Comparison of ENCODE assay signal across 17 cellular contexts in the genomic region with DNA sequence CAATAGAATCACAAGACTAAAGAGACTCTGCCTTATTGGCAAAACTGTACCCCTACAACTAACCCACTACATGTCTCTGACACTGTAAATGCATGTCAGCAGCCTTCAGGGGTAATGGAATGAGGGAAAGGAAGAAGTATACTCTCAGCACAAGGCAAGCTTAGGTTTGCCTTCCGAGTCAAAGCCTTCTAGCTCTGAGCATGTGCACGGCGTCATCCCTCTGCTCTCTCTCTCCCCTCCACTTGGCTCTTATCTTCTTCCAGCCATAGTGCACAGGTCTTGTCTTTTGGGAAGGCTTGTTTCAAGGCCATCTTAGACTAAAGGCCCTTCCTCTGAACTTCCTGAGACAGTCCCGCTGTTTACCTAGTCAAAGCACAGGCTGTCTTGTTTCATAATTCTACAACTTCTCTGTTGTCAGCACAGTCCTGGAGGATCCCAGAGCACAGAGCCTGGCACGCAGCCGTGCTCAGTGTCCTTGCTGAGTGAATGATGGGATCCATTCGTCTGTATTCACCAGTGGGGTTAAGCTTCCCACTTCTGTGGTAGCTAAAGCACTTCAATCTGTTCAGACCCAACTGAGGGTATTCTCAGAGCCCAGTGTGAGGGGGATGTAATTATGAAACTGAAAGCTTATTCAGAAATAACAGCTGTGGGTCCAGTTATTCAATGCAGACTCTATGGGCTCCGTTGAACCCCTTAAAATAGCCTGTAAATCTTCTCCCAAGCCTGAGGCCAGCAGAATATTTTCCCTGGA.
A peak's percentile ranks its signal among the peaks of the same experiment; 100 is the strongest.
DNase-seq lines count a peak whose midpoint lies in the region; ATAC-seq and TF ChIP-seq lines count a peak whose summit lies in the region.
"Had no signal": no experiment of that assay in that cellular context is flagged by ENCODE, and none has a peak within 500 bp of the region (broad histone marks: within the 10 kb centered on the region; RNA-seq: fewer than 3 reads in every experiment).

No MANE protein-coding gene starts in this region.

- intact Hi-C loops in Right ventricle myocardium superior (cut with DNase I) (no loop called here), left cardiac atrium (cut with DNase I) (no loop called here)

- ATAC-seq in Right ventricle myocardium superior (ENCODE audit: poor library complexity): peak; percentile 67
- ATAC-seq in left cardiac atrium: no peak
- peak; percentile 68 for ATAC-seq in HG02763 (IDR thresholded peaks at IDR 0.05; ENCODE audit: unreplicated experiment)
- ATAC-seq: PC-3 had no signal

- no peaks in the 10 kb centered on the region for H3K36me3 Mint-ChIP-seq in endothelial cell (ENCODE audit: low read depth, unreplicated experiment)

- no peaks in the 10 kb centered on the region for H3K9me3 Mint-ChIP-seq in endothelial cell (ENCODE audit: unreplicated experiment)

- peaks cover 2% of the 10 kb centered on the region for H3K27me3 Mint-ChIP-seq in endothelial cell (ENCODE audit: unreplicated experiment)

- no peak overlapping the region for H3K4me3 Mint-ChIP-seq in endothelial cell (ENCODE audit: unreplicated experiment)

- H3K27ac Mint-ChIP-seq in endothelial cell (ENCODE audit: unreplicated experiment): no peak overlapping the region

- no peaks in the 10 kb centered on the region for H3K4me1 Mint-ChIP-seq in endothelial cell (ENCODE audit: unreplicated experiment)

- TF ChIP-seq CTCF in endothelial cell (IDR thresholded peaks at IDR 0.05; ENCODE audit: unreplicated experiment): no peak

- DNase-seq in Right ventricle myocardium superior (peak; percentile 65), left cardiac atrium (no peak), cerebellum (ENCODE audit: low spot score) (peak; percentile 23), pons (ENCODE audit: low spot score) (peak; percentile 28), GM19240 (ENCODE audit: insufficient read length, low spot score) (no peak), endothelial cell (ENCODE audit: low spot score) (no peak)
- no peak for DNase-seq in stimulated activated CD4-positive, alpha-beta T cell treated with anti-CD3 and anti-CD28 coated beads, Interleukin-4, amount 100 ng/mL, for 24 hours
- DNase-seq: 8988T, DND-41, HCEC 1CT, KG1, NCI-H1436, NCI-H2081, NCI-H226, NCI-H69, PC-3 had no signal

Comparison
In these comparisons a context has a peak if more than half of its experiments do, and no peak if none do; other contexts are left out.
1. ATAC-seq: peak in Right ventricle myocardium superior (single experiment) and HG02763 (single experiment); none in left cardiac atrium (0 of 2).
2. DNase-seq: peak in Right ventricle myocardium superior (single experiment), cerebellum (single experiment) and pons (single experiment); none in left cardiac atrium (single experiment), stimulated activated CD4-positive, alpha-beta T cell treated with anti-CD3 and anti-CD28 coated beads, Interleukin-4, amount 100 ng/mL, for 24 hours (single experiment), GM19240 (single experiment) and endothelial cell (single experiment).